Comparison of ENCODE assay signal across 8 cellular contexts in the genomic region with DNA sequence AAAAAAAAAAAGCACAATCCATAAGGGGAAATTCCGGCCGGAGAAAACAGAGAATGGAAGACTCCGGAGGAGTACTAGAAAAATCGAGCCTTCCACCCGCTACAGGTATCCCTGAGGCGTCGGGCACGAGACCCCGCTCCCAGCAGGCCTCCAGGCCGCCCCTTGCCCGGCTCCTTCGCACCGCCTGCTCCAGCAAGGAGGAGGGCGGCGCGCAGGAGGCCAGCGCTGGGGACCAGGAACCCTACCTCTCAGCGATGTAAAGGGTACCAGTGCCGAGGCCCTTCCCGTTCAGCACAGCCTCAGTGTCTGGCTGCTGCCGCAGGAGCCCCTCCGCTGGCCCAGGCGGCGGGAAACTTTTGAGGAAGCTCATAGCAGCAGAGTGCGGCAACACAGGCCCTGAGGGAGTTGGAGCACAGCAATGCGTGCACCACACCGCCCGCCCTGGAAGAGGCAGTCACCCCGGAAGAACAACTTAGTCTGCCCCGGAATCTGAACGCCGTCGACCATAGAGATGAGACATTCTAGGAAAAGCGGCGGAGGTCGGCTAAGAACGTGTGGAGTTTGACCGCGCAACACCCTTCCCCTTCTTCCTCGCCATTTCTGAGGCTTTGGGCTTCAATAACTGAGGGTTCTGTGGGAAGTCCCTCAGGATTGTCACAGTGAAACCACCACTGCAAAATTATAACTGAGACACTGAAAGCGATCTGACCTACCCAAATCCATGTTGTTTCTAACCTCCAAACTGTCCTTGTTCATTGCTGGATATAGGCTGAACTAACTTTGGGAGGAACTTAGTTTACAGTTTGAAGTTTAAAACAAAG. TPM values are rescaled to one million over a fixed set of nuclear protein-coding genes. Genes with fewer than 3 reads are reported as not detected.
DNase-seq lines count a peak whose midpoint lies in the region; TF ChIP-seq lines count a peak whose summit lies in the region.

TSS of gene CLNS1A (minus strand) at position 450 of the 821 bp plus-strand sequence. CDS start at position 370, 80 bp downstream.

- H3K36me3 ChIP-seq in SK-N-MC (ENCODE audit: insufficient read depth, low read length), result peaks cover 23% of the 10 kb centered on the region

- CTCF ChIA-PET in HEK293T (lab: Yijun Ruan, JAX), result no interaction called here

- H3K9me3 ChIP-seq in SK-N-MC (ENCODE audit: low read depth, low read length), result no peaks in the 10 kb centered on the region

- peak within 1 kb of the TSS; percentile 97 for H3K27ac ChIP-seq in SK-N-MC
- peak within 1 kb of the TSS; percentile 44 for H3K27ac ChIP-seq in temporal lobe (ENCODE audit: low read depth, low read length)

- peak; percentile 93 for DNase-seq in GF-D8 (lab: John Stamatoyannopoulos, UW)
- DNase-seq in HEK293T (ENCODE audit: extremely low spot score), result peak; percentile 89
- peak; percentile 95 for DNase-seq in MV-4-11 (lab: John Stamatoyannopoulos, UW)
- peak; percentile 76 for DNase-seq in SK-N-MC (ENCODE audit: low read depth, low spot score)
- peak; percentile 81 for DNase-seq in activated naive CD4-positive, alpha-beta T cell treated with anti-CD3 and anti-CD28 coated beads, Interleukin-2, amount 50 U/mL, for 16 hours
- DNase-seq in glomerular endothelial cell (ENCODE audit: extremely low read depth, low read depth, low spot score), result peak; percentile 57
- DNase-seq in occipital lobe (lab: John Stamatoyannopoulos, UW), result peak; percentile 88

- POLR2A ChIA-PET in HEK293T (lab: Yijun Ruan, JAX), result interaction anchor here (0.5 to 1.3 kb wide), 6 partner anchors 10 to 842 kb away, joined by 3 to 8 read pairs (median 4); partner anchors contain the start of genes AQP11 and INTS4

- peak within 1 kb of the TSS; percentile 100 for H3K4me3 ChIP-seq in SK-N-MC

- peak within 1 kb of the TSS; percentile 98 for H3K9ac ChIP-seq in SK-N-MC (ENCODE audit: insufficient read length)

TF ChIP-seq in HEK293T, 16 proteins besides CTCF, POLR2A, EP300 and RAD21:
- peak; percentile 87 for TF ChIP-seq L3MBTL2 (conservative IDR thresholded peaks at IDR 0.05)
- TF ChIP-seq ELF4 (IDR thresholded peaks at IDR 0.05), result peak; percentile 55; the same call in 1 of the 2 replicates
- TF ChIP-seq ZNF384 (IDR thresholded peaks at IDR 0.05), result no peak

RNA-seq across cellular contexts. Expression of gene CLNS1A, which starts in this region (rescaled TPM):
- 82.1 and 114 TPM in 2 replicates for total RNA-seq in glomerular endothelial cell
- total RNA-seq in occipital lobe, result 177 TPM
- 119 TPM for total RNA-seq in temporal lobe

Comparison
In these comparisons a context has a peak if more than half of its experiments do, and no peak if none do; other contexts are left out.
1. Peak in every context shown above with its lines: DNase-seq, H3K4me3 ChIP-seq and H3K27ac ChIP-seq.